Comparison of ENCODE assay signal across 8 cellular contexts in the genomic region with DNA sequence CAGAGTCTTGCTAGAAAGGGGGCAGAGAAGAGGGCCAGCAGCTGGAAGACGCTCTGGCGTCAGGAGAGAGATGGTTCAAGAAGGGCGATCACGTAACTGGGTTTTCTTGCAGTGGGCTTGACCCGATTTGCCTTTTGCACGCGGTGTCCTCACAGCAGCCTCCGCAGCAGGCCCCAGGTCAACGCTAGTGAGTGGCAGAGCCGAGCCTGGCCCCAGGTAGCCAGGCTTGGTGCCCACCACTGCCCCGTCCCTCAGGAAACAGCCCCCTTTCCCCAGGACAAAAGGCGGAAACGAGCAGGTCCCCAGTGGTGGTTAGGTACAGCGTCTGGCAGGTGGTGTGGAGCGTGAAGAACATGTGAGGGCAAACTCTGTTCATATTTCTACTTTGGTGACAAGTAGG. TPM values are rescaled to one million over a fixed set of nuclear protein-coding genes. Genes with fewer than 3 reads are reported as not detected.
"Had no signal": no experiment of that assay in that cellular context is flagged by ENCODE, and none has a peak within 500 bp of the region (broad histone marks: within the 10 kb centered on the region; RNA-seq: fewer than 3 reads in every experiment).

No MANE protein-coding gene starts in this region.

- H3K4me1 Mint-ChIP-seq: IgD-negative memory B cell had no signal

- H3K9me3 Mint-ChIP-seq: IgD-negative memory B cell had no signal

- H3K27ac Mint-ChIP-seq: IgD-negative memory B cell had no signal

- H3K4me3 Mint-ChIP-seq: IgD-negative memory B cell had no signal

- DNase-seq: IMR-90, KBM-7 had no signal

- ATAC-seq: HepG2, K562 had no signal

- H3K36me3 Mint-ChIP-seq: IgD-negative memory B cell had no signal

- H3K4me3 ChIP-seq: K562 had no signal

- H3K27ac ChIP-seq: HL-60 had no signal

RNA-seq across cellular contexts. Expression of a gene that starts 8.6 kb away (rescaled TPM):
- total RNA-seq: HepG2, HT-29, HT1080, IMR-90, K562 had no signal
- polyA plus RNA-seq: HepG2, IgD-negative memory B cell, IMR-90 had no signal
